In genomic region chr1:198686069-198686728, GRCh38 we compare ENCODE assay signal across 9 cellular contexts. TPM values are rescaled to one million over a fixed set of nuclear protein-coding genes. Genes with fewer than 3 reads are reported as not detected.
DNase-seq lines count a peak whose midpoint lies in the region; ATAC-seq, FAIRE-seq and TF ChIP-seq lines count a peak whose summit lies in the region.
"Had no signal": no experiment of that assay in that cellular context is flagged by ENCODE, and none has a peak within 500 bp of the region (broad histone marks: within the 10 kb centered on the region; RNA-seq: fewer than 3 reads in every experiment).

No MANE protein-coding gene starts in this region.

- TF ChIP-seq POLR2A in sigmoid colon (IDR thresholded peaks at IDR 0.05) = no peak

- H3K9me3 Mint-ChIP-seq in stimulated activated naive CD8-positive, alpha-beta T cell treated with anti-CD3 and anti-CD28 coated beads, Interleukin-15, Interleukin-2, amounts not matched to agents 100 ng/mL and 50 ng/mL, for 24 hours = no peaks in the 10 kb centered on the region
- no peaks in the 10 kb centered on the region for H3K9me3 Mint-ChIP-seq in central memory CD8-positive, alpha-beta T cell

- H3K27ac ChIP-seq in pancreas (no peak overlapping the region), sigmoid colon (no peak overlapping the region)
- H3K27ac ChIP-seq: thoracic aorta had no signal

- no peaks in the 10 kb centered on the region for H3K27me3 Mint-ChIP-seq in stimulated activated naive CD8-positive, alpha-beta T cell treated with anti-CD3 and anti-CD28 coated beads, Interleukin-15, Interleukin-2, amounts not matched to agents 100 ng/mL and 50 ng/mL, for 24 hours
- no peaks in the 10 kb centered on the region for H3K27me3 Mint-ChIP-seq in central memory CD8-positive, alpha-beta T cell

- H3K9me3 ChIP-seq in pancreas = no peaks in the 10 kb centered on the region
- no peaks in the 10 kb centered on the region for H3K9me3 ChIP-seq in sigmoid colon
- H3K9me3 ChIP-seq: thoracic aorta had no signal

- H3K4me1 ChIP-seq in pancreas = peaks cover 0 to 9% (median 8%) of the 10 kb centered on the region in 3 donors
- H3K4me1 ChIP-seq in sigmoid colon = no peaks in the 10 kb centered on the region

- peak overlapping the region; percentile 86 for H3K27ac Mint-ChIP-seq in stimulated activated naive CD8-positive, alpha-beta T cell treated with anti-CD3 and anti-CD28 coated beads, Interleukin-15, Interleukin-2, amounts not matched to agents 100 ng/mL and 50 ng/mL, for 24 hours
- peak overlapping the region; percentile 88 for H3K27ac Mint-ChIP-seq in central memory CD8-positive, alpha-beta T cell (ENCODE audit: low read depth)

- no peaks in the 10 kb centered on the region for H3K36me3 ChIP-seq in pancreas
- H3K36me3 ChIP-seq in sigmoid colon = no peaks in the 10 kb centered on the region
- H3K36me3 ChIP-seq: thoracic aorta had no signal

- peak overlapping the region; percentile 63 for H3K4me3 Mint-ChIP-seq in stimulated activated naive CD8-positive, alpha-beta T cell treated with anti-CD3 and anti-CD28 coated beads, Interleukin-15, Interleukin-2, amounts not matched to agents 100 ng/mL and 50 ng/mL, for 24 hours
- H3K4me3 Mint-ChIP-seq in central memory CD8-positive, alpha-beta T cell = peak overlapping the region; percentile 70

- peaks cover 27% of the 10 kb centered on the region for H3K36me3 Mint-ChIP-seq in stimulated activated naive CD8-positive, alpha-beta T cell treated with anti-CD3 and anti-CD28 coated beads, Interleukin-15, Interleukin-2, amounts not matched to agents 100 ng/mL and 50 ng/mL, for 24 hours (ENCODE audit: low read depth)
- H3K36me3 Mint-ChIP-seq in central memory CD8-positive, alpha-beta T cell (ENCODE audit: insufficient read depth) = peaks cover 43% of the 10 kb centered on the region

- peaks cover 92% of the 10 kb centered on the region for H3K4me1 Mint-ChIP-seq in stimulated activated naive CD8-positive, alpha-beta T cell treated with anti-CD3 and anti-CD28 coated beads, Interleukin-15, Interleukin-2, amounts not matched to agents 100 ng/mL and 50 ng/mL, for 24 hours (ENCODE audit: low read depth)
- peaks cover 76% of the 10 kb centered on the region for H3K4me1 Mint-ChIP-seq in central memory CD8-positive, alpha-beta T cell

- ATAC-seq in stimulated activated naive CD8-positive, alpha-beta T cell treated with anti-CD3 and anti-CD28 coated beads, Interleukin-15, Interleukin-2, amounts not matched to agents 100 U/mL and 50 U/mL, for 24 hours = no peak
- ATAC-seq in central memory CD8-positive, alpha-beta T cell (replicated peaks; ENCODE audit: extremely low read depth, poor library complexity, severe bottlenecking) = no peak
- ATAC-seq in pancreas = no peak
- ATAC-seq in HG02973 (IDR thresholded peaks at IDR 0.05; ENCODE audit: unreplicated experiment) = no peak
- no peak for ATAC-seq in GM19324 (IDR thresholded peaks at IDR 0.05; ENCODE audit: low FRiP score, unreplicated experiment)

- H3K4me3 ChIP-seq in pancreas (no peak overlapping the region), sigmoid colon (no peak overlapping the region)
- H3K4me3 ChIP-seq: thoracic aorta had no signal

- TF ChIP-seq CTCF in pancreas (IDR thresholded peaks at IDR 0.05) (no peak), sigmoid colon (IDR thresholded peaks at IDR 0.05) (no peak)

- DNase-seq in stimulated activated naive CD8-positive, alpha-beta T cell treated with anti-CD3 and anti-CD28 coated beads, Interleukin-15, Interleukin-2, amounts not matched to agents 100 U/mL and 50 U/mL, for 24 hours = no peak
- DNase-seq in NCI-H748 treated with DMSO at 0.1 percent for 48 hours (lab: John Stamatoyannopoulos, UW) (peak; percentile 21), pancreas (no peak), sigmoid colon (no peak)
- DNase-seq in central memory CD8-positive, alpha-beta T cell (ENCODE audit: low spot score in 2 of 2) = no peak

- intact Hi-C loops in pancreas (cut with DNase I) (no loop called here), sigmoid colon (cut with DNase I) (no loop called here)

- no peak for TF ChIP-seq EP300 in sigmoid colon (IDR thresholded peaks at IDR 0.05)

- FAIRE-seq in pancreas (lab: Jason Lieb, UNC) = peak; percentile 84

- H3K27me3 ChIP-seq in pancreas (no peaks in the 10 kb centered on the region), sigmoid colon (no peaks in the 10 kb centered on the region)

RNA-seq across cellular contexts. Expression of gene PTPRC, which starts 47.4 kb away (rescaled TPM):
- total RNA-seq in pancreas (10 to 100 TPM in 2 of 6 donors, 1 to 10 TPM in 4; 1.6 to 20.5 (median 5.4) TPM), sigmoid colon (10 to 100 TPM; 11.6 to 18.6 (median 12.2) TPM)
- polyA plus RNA-seq in pancreas (under 1 TPM; 0.59 to 0.76 TPM), sigmoid colon (10 to 100 TPM in 2 of 3 donors, 1 to 10 TPM in 1; 4.8 to 78.6 (median 16.4) TPM)
